In genomic region chr1:168751195-168751650, GRCh38 we compare ENCODE assay signal across 23 cellular contexts. TPM values are rescaled to one million over a fixed set of nuclear protein-coding genes. Genes with fewer than 3 reads are reported as not detected.
DNase-seq lines count a peak whose midpoint lies in the region; ATAC-seq and TF ChIP-seq lines count a peak whose summit lies in the region.
"Had no signal": no experiment of that assay in that cellular context is flagged by ENCODE, and none has a peak within 500 bp of the region (broad histone marks: within the 10 kb centered on the region; RNA-seq: fewer than 3 reads in every experiment).

No MANE protein-coding gene starts in this region.

- TF ChIP-seq POLR2A in gastroesophageal sphincter (IDR thresholded peaks at IDR 0.05) = no peak

- H3K4me1 ChIP-seq in gastroesophageal sphincter (peaks cover 0 to 23% (median 0%) of the 10 kb centered on the region in 3 donors), neural progenitor cell (peaks cover 12% of the 10 kb centered on the region), heart right ventricle (no peaks in the 10 kb centered on the region)
- H3K4me1 ChIP-seq: SJSA1 had no signal

- peaks cover 35% of the 10 kb centered on the region for H3K4me1 Mint-ChIP-seq in neural progenitor cell
- H3K4me1 Mint-ChIP-seq: activated T-helper 17 cell treated with anti-CD3 and anti-CD28 coated beads, Interleukin-2, amount 50 U/mL, for 72 hours; central memory CD8-positive, alpha-beta T cell; memory B cell had no signal

- H4K20me1 ChIP-seq in neural progenitor cell (ENCODE audit: low read depth) = no peaks in the 10 kb centered on the region

- peak; percentile 3 for DNase-seq in ELF-1 (ENCODE audit: low read depth, low spot score)
- DNase-seq in NCI-H2227 (lab: John Stamatoyannopoulos, UW; ENCODE audit: unreplicated experiment) = peak; percentile 38
- peak; percentile 47 for DNase-seq in neural progenitor cell (ENCODE audit: low spot score)
- no peak for DNase-seq in heart right ventricle
- DNase-seq in brain microvascular endothelial cell = no peak
- DNase-seq in MV-4-11 (lab: John Stamatoyannopoulos, UW) = no peak
- no peak for DNase-seq in stimulated activated CD4-positive, alpha-beta T cell treated with anti-CD3 and anti-CD28 coated beads, Interleukin-2, amount 100 ng/mL, for 48 hours
- DNase-seq: CD8-positive, alpha-beta T cell; glutamatergic neuron; GOT3; immature natural killer cell; IMR-90; NCI-H2029 treated with DMSO at 0.1 percent for 48 hours; NCI-H524 treated with DMSO at 0.1 percent for 48 hours; stomach had no signal

- H3K36me3 ChIP-seq in gastroesophageal sphincter (no peaks in the 10 kb centered on the region), neural progenitor cell (no peaks in the 10 kb centered on the region), heart right ventricle (no peaks in the 10 kb centered on the region), brain microvascular endothelial cell (replicated peaks) (no peaks in the 10 kb centered on the region)
- H3K36me3 ChIP-seq: esophagus muscularis mucosa, neutrophil, SJSA1, stomach had no signal

- intact Hi-C loops in heart right ventricle (cut with DNase I) = no loop called here

- in situ Hi-C loops in brain microvascular endothelial cell (cut with HindIII; ENCODE audit: low pct_ligation_motif_present, low sequenced_read_pairs) = no loop called here

- 39 to 67% methylated on average over 3 of the region's 3 CpGs for WGBS in gastroesophageal sphincter (ENCODE audit: low coverage in 1 of 2), 2 donors
- WGBS in heart right ventricle, 2 donors = 71 to 88% methylated on average over 3 of the region's 3 CpGs

- TF ChIP-seq CTCF in gastroesophageal sphincter (IDR thresholded peaks at IDR 0.05) = peak; percentile 2 to 47 (median 26)
- no peak for TF ChIP-seq CTCF in neural progenitor cell (IDR thresholded peaks at IDR 0.05)
- no peak for TF ChIP-seq CTCF in heart right ventricle (IDR thresholded peaks at IDR 0.05)
- no peak for TF ChIP-seq CTCF in brain microvascular endothelial cell (IDR thresholded peaks at IDR 0.05; ENCODE audit: low read depth, low read length, missing control alignments)

- TF ChIP-seq EP300 in gastroesophageal sphincter (IDR thresholded peaks at IDR 0.05) = no peak

- ATAC-seq in gastroesophageal sphincter (peak; percentile 51), heart right ventricle (no peak)
- ATAC-seq: activated T-helper 17 cell treated with anti-CD3 and anti-CD28 coated beads, Interleukin-2, amount 50 U/mL, for 72 hours; CD8-positive, alpha-beta T cell; sciatic nerve had no signal

- no peak overlapping the region for H3K9ac ChIP-seq in neural progenitor cell

- H3K9me3 ChIP-seq in gastroesophageal sphincter = no peaks in the 10 kb centered on the region
- no peaks in the 10 kb centered on the region for H3K9me3 ChIP-seq in neural progenitor cell (ENCODE audit: low read depth)
- H3K9me3 ChIP-seq in heart right ventricle = no peaks in the 10 kb centered on the region
- H3K9me3 ChIP-seq: esophagus muscularis mucosa, neutrophil, SJSA1, stomach had no signal

- H3K36me3 Mint-ChIP-seq in neural progenitor cell = no peaks in the 10 kb centered on the region
- H3K36me3 Mint-ChIP-seq: CD8-positive, alpha-beta T cell; immature natural killer cell; memory B cell had no signal

- H3K27me3 Mint-ChIP-seq in neural progenitor cell (ENCODE audit: insufficient read depth, low read depth) = peaks cover 3% of the 10 kb centered on the region

- peak overlapping the region; percentile 6 for H3K4me2 ChIP-seq in neural progenitor cell

- H3K27ac Mint-ChIP-seq in neural progenitor cell = peak overlapping the region; percentile 84
- H3K27ac Mint-ChIP-seq: activated T-helper 17 cell treated with anti-CD3 and anti-CD28 coated beads, Interleukin-2, amount 50 U/mL, for 72 hours; CD8-positive, alpha-beta T cell; immature natural killer cell; memory B cell had no signal

- H2AFZ ChIP-seq in neural progenitor cell (replicated peaks) = no peak overlapping the region

- H3K9me3 Mint-ChIP-seq in neural progenitor cell = no peaks in the 10 kb centered on the region
- H3K9me3 Mint-ChIP-seq: activated T-helper 17 cell treated with anti-CD3 and anti-CD28 coated beads, Interleukin-2, amount 50 U/mL, for 72 hours; CD8-positive, alpha-beta T cell; central memory CD8-positive, alpha-beta T cell; immature natural killer cell; memory B cell had no signal

- H3K4me3 ChIP-seq in gastroesophageal sphincter (no peak overlapping the region), neural progenitor cell (no peak overlapping the region), heart right ventricle (no peak overlapping the region), brain microvascular endothelial cell (ENCODE audit: low read depth, low read length) (no peak overlapping the region)
- H3K4me3 ChIP-seq: esophagus muscularis mucosa, SJSA1, stomach had no signal

- H3K27ac ChIP-seq in gastroesophageal sphincter (no peak overlapping the region), neural progenitor cell (no peak overlapping the region), heart right ventricle (no peak overlapping the region), brain microvascular endothelial cell (no peak overlapping the region)
- H3K27ac ChIP-seq: esophagus muscularis mucosa, neutrophil, SJSA1, stomach had no signal

- no peaks in the 10 kb centered on the region for H3F3A ChIP-seq in neural progenitor cell (ENCODE audit: low read depth)

- no peaks in the 10 kb centered on the region for H3K27me3 ChIP-seq in gastroesophageal sphincter
- H3K27me3 ChIP-seq in neural progenitor cell = no peaks in the 10 kb centered on the region
- H3K27me3 ChIP-seq in heart right ventricle = no peaks in the 10 kb centered on the region
- no peaks in the 10 kb centered on the region for H3K27me3 ChIP-seq in brain microvascular endothelial cell (replicated peaks)
- H3K27me3 ChIP-seq: esophagus muscularis mucosa, neutrophil, SJSA1, stomach had no signal

- no peaks in the 10 kb centered on the region for H3K79me2 ChIP-seq in neural progenitor cell (ENCODE audit: low read depth)

- H3K4me3 Mint-ChIP-seq in neural progenitor cell = no peak overlapping the region
- H3K4me3 Mint-ChIP-seq: activated T-helper 17 cell treated with anti-CD3 and anti-CD28 coated beads, Interleukin-2, amount 50 U/mL, for 72 hours; CD8-positive, alpha-beta T cell; central memory CD8-positive, alpha-beta T cell; immature natural killer cell; memory B cell had no signal

RNA-seq across cellular contexts. Expression of gene DPT, which starts 22.2 kb away (rescaled TPM):
- 100 to 1,000 TPM in 3 of 4 donors, 10 to 100 TPM in 1; 75.2 to 354 (median 130) TPM for total RNA-seq in gastroesophageal sphincter
- total RNA-seq in neural progenitor cell (ENCODE audit: low replicate concordance) = not detected in 2 replicates
- 10 to 100 TPM; 25.4 to 61.2 (median 39.3) TPM for total RNA-seq in heart right ventricle
- polyA plus RNA-seq in heart right ventricle = 10 to 100 TPM; 28.8 to 74.1 TPM
- total RNA-seq: activated T-helper 17 cell treated with anti-CD3 and anti-CD28 coated beads, Interleukin-2, amount 50 U/mL, for 72 hours; CD8-positive, alpha-beta T cell; IMR-90; SJSA1 had no signal
- polyA plus RNA-seq: immature natural killer cell, IMR-90 had no signal

Comparison
In these comparisons a context has a peak if more than half of its experiments do, and no peak if none do; other contexts are left out.
1. DNase-seq: peak in ELF-1 (single experiment), NCI-H2227 (single experiment) and neural progenitor cell (single experiment); none in heart right ventricle (0 of 2), brain microvascular endothelial cell (single experiment), MV-4-11 (single experiment) and stimulated activated CD4-positive, alpha-beta T cell treated with anti-CD3 and anti-CD28 coated beads, Interleukin-2, amount 100 ng/mL, for 48 hours (0 of 2).
2. CTCF ChIP-seq: peak in gastroesophageal sphincter (4 of 4); none in neural progenitor cell (single experiment), heart right ventricle (0 of 9) and brain microvascular endothelial cell (single experiment).
3. RNA of gene DPT, which starts 22.2 kb away (total RNA-seq): 75.2 to 354 TPM in gastroesophageal sphincter and 25.4 to 61.2 TPM in heart right ventricle; not detected in neural progenitor cell; every median in the first group is over 10 times any median in the second.